33 cellular contexts compared by ENCODE assay signal in genomic region chr21:46180778-46181391, GRCh38. TPM values are rescaled to one million over a fixed set of nuclear protein-coding genes. Genes with fewer than 3 reads are reported as not detected.
DNase-seq lines count a peak whose midpoint lies in the region; ATAC-seq and TF ChIP-seq lines count a peak whose summit lies in the region.
"Had no signal": no experiment of that assay in that cellular context is flagged by ENCODE, and none has a peak within 500 bp of the region (broad histone marks: within the 10 kb centered on the region; RNA-seq: fewer than 3 reads in every experiment).

No MANE protein-coding gene starts in this region.

- H3K4me3 ChIP-seq in breast epithelium (no peak overlapping the region), coronary artery (no peak overlapping the region)
- H3K4me3 ChIP-seq: A549, heart left ventricle, lung, pancreas, transverse colon had no signal

- H2BK12ac ChIP-seq in H9 (ENCODE audit: insufficient read length, low read depth, low read length) = no peak overlapping the region

- no peak overlapping the region for H2AFZ ChIP-seq in H9 (ENCODE audit: low read length)

- H3K27me3 ChIP-seq in breast epithelium (no peaks in the 10 kb centered on the region), H9 (ENCODE audit: insufficient read depth, low read length) (no peaks in the 10 kb centered on the region)
- H3K27me3 ChIP-seq: heart left ventricle, pancreas, transverse colon had no signal

- no peak for ATAC-seq in HG02884 (IDR thresholded peaks at IDR 0.05; ENCODE audit: unreplicated experiment)
- no peak for ATAC-seq in GM19035 (IDR thresholded peaks at IDR 0.05; ENCODE audit: unreplicated experiment)
- ATAC-seq: esophagus mucosa, foreskin keratinocyte, heart left ventricle, pancreas, PC-3 had no signal

- no peak overlapping the region for H3K27ac ChIP-seq in breast epithelium
- H3K27ac ChIP-seq in H9 (ENCODE audit: insufficient read length, low read depth, low read length) = no peak overlapping the region
- H3K27ac ChIP-seq in coronary artery = no peak overlapping the region
- H3K27ac ChIP-seq: A549, foreskin keratinocyte, heart left ventricle, pancreas, transverse colon had no signal

- H3K9me3 ChIP-seq in breast epithelium (peaks cover 0 to 5% of the 10 kb centered on the region in 2 donors), H9 (ENCODE audit: control insufficient read depth, low read depth, low read length) (no peaks in the 10 kb centered on the region)
- H3K9me3 ChIP-seq: pancreas, transverse colon had no signal

- intact Hi-C loops in breast epithelium (cut with DNase I; ENCODE audit: low total_unique reads) (no loop called here), MCF 10A (cut with micrococcal nuclease) (no loop called here), posterior vena cava (cut with DNase I) (no loop called here)

- no peak overlapping the region for H3K4ac ChIP-seq in H9 (ENCODE audit: low read depth, low read length)

- no peak for TF ChIP-seq POLR2A in breast epithelium (IDR thresholded peaks at IDR 0.05)

- H2BK5ac ChIP-seq in H9 (ENCODE audit: insufficient read length, low read length) = no peak overlapping the region

- H4K20me1 ChIP-seq in H9 (ENCODE audit: control insufficient read depth, insufficient read depth, insufficient read length) = no peaks in the 10 kb centered on the region

- H3K4me1 Mint-ChIP-seq in MCF 10A (ENCODE audit: insufficient read depth, unreplicated experiment) (no peaks in the 10 kb centered on the region), H9 (peaks cover 14 to 18% of the 10 kb centered on the region in 2 experiments)
- H3K4me1 Mint-ChIP-seq: central memory CD8-positive, alpha-beta T cell had no signal

- no peak for TF ChIP-seq CTCF in breast epithelium (IDR thresholded peaks at IDR 0.05)
- TF ChIP-seq CTCF in MCF 10A (IDR thresholded peaks at IDR 0.05; ENCODE audit: unreplicated experiment) = no peak
- TF ChIP-seq CTCF in H9 (conservative IDR thresholded peaks at IDR 0.05) = no peak
- no peak for TF ChIP-seq CTCF in coronary artery (IDR thresholded peaks at IDR 0.05)

- H3K27ac Mint-ChIP-seq in MCF 10A (ENCODE audit: low read depth, unreplicated experiment) (no peak overlapping the region), H9 (no peak overlapping the region; a peak in 1 of 7 replicates)
- H3K27ac Mint-ChIP-seq: CD4-positive, CD25-positive, alpha-beta regulatory T cell had no signal

- no peak overlapping the region for H3K23ac ChIP-seq in H9 (ENCODE audit: insufficient read length, low read depth, low read length)

- H3K4me2 ChIP-seq in H9 (ENCODE audit: insufficient read depth, insufficient read length, low read length) = no peak overlapping the region
- H3K4me2 ChIP-seq: A549 had no signal

- no CpG with 5 or more reads among the region's 26 CpGs for WGBS in H9 (ENCODE audit: extremely low coverage, insufficient read length, low lambda C conversion rate)

- H3K18ac ChIP-seq in H9 (ENCODE audit: insufficient read length, low read depth, low read length) = no peak overlapping the region

- H3K9me3 Mint-ChIP-seq in MCF 10A (ENCODE audit: unreplicated experiment) (peaks cover 7% of the 10 kb centered on the region), H9 (peaks cover 9 to 13% of the 10 kb centered on the region in 2 experiments; a peak in 4 of 5 replicates)
- H3K9me3 Mint-ChIP-seq: central memory CD8-positive, alpha-beta T cell had no signal

- no peak overlapping the region for H4K8ac ChIP-seq in H9 (replicated peaks; ENCODE audit: insufficient read length, low read depth, low read length)

- no peak overlapping the region for H3K56ac ChIP-seq in H9 (ENCODE audit: insufficient read length, low read depth, low read length)

- no peak overlapping the region for H2BK20ac ChIP-seq in H9 (ENCODE audit: low read depth, low read length, poor library complexity, severe bottlenecking)

- no TSS peak for BruUV-seq in MCF 10A (replicated peaks; lab: Mats Ljungman, UMichigan)

- no peak overlapping the region; the same call in 1 of the 2 replicates for H3K14ac ChIP-seq in H9 (ENCODE audit: insufficient read depth, low read length)

- H3K27me3 Mint-ChIP-seq in MCF 10A (ENCODE audit: insufficient read depth, unreplicated experiment) = peaks cover 3% of the 10 kb centered on the region
- no peaks in the 10 kb centered on the region for H3K27me3 Mint-ChIP-seq in H9 (ENCODE audit: low read depth)
- H3K27me3 Mint-ChIP-seq: central memory CD8-positive, alpha-beta T cell had no signal

- no peak overlapping the region for H4K5ac ChIP-seq in H9 (ENCODE audit: insufficient read length, low read depth, low read length)

- CTCF ChIA-PET in MCF 10A (lab: Yijun Ruan, JAX) = no interaction called here

- H4K91ac ChIP-seq in H9 (ENCODE audit: insufficient read length, low read depth, low read length) = no peak overlapping the region

- H3K79me2 ChIP-seq in H9 (ENCODE audit: insufficient read depth, low read length) = no peaks in the 10 kb centered on the region; the same call in 1 of the 2 replicates

- H3K4me1 ChIP-seq in breast epithelium = no peaks in the 10 kb centered on the region
- no peaks in the 10 kb centered on the region; the same call in 1 of the 2 replicates for H3K4me1 ChIP-seq in H9 (ENCODE audit: insufficient read depth, low read length)
- H3K4me1 ChIP-seq: A549, foreskin keratinocyte, pancreas had no signal

- H2BK15ac ChIP-seq in H9 (ENCODE audit: low read depth, low read length) = no peak overlapping the region

- H3K36me3 ChIP-seq in breast epithelium = no peaks in the 10 kb centered on the region
- H3K36me3 ChIP-seq: pancreas, transverse colon had no signal

- H3K4me3 Mint-ChIP-seq in MCF 10A (ENCODE audit: unreplicated experiment) (no peak overlapping the region), H9 (no peak overlapping the region)
- H3K4me3 Mint-ChIP-seq: central memory CD8-positive, alpha-beta T cell had no signal

- H2BK120ac ChIP-seq in H9 (ENCODE audit: low read depth, low read length, poor library complexity, severe bottlenecking) = no peak overlapping the region

- no peaks in the 10 kb centered on the region for H3K36me3 Mint-ChIP-seq in MCF 10A (ENCODE audit: insufficient read depth, unreplicated experiment)
- peaks cover 9 to 17% (median 16%) of the 10 kb centered on the region in 3 experiments; a peak in 6 of 7 replicates for H3K36me3 Mint-ChIP-seq in H9 (ENCODE audit: insufficient read depth in 1 of 3, low read depth in 3 of 3)
- H3K36me3 Mint-ChIP-seq: CD4-positive, CD25-positive, alpha-beta regulatory T cell had no signal

- no peak overlapping the region for H3T11ph ChIP-seq in H9 (ENCODE audit: low read length)

- H3K9ac ChIP-seq in H9 (ENCODE audit: extremely low read depth, insufficient read length, low read length) = no peak overlapping the region

- no peak overlapping the region for H2AK5ac ChIP-seq in H9 (ENCODE audit: insufficient read length, low read length)

- H3K79me1 ChIP-seq in H9 (ENCODE audit: insufficient read depth, low read depth, low read length, poor library complexity, severe bottlenecking) = no peaks in the 10 kb centered on the region

- DNase-seq in breast epithelium (ENCODE audit: low spot score in 2 of 2) (peak; percentile 15 to 48), MCF 10A (ENCODE audit: unreplicated experiment) (no peak), H9 (peak; percentile 32), coronary artery (ENCODE audit: low spot score) (peak; percentile 64), posterior vena cava (ENCODE audit: low spot score) (peak; percentile 76), superior temporal gyrus (ENCODE audit: extremely low spot score) (no peak)
- DNase-seq: activated CD4-positive, alpha-beta T cell treated with anti-CD3 and anti-CD28 coated beads for 4 hours; activated CD8-positive, alpha-beta memory T cell treated with anti-CD3 and anti-CD28 coated beads for 24 hours; activated naive CD4-positive, alpha-beta T cell treated with Interleukin-2 at 50 U/mL for 16 hours; activated T-cell treated with anti-CD3 and anti-CD28 coated beads, Interleukin-2, amount 50 U/mL, for 1 hour; AML-193; Calu3; CD4-positive, CD25-positive, alpha-beta regulatory T cell; dermis blood vessel endothelial cell; foreskin keratinocyte; heart left ventricle; NCI-H1417 treated with DMSO at 0.1 percent for 48 hours; NCI-H2029 treated with DMSO at 0.1 percent for 48 hours; NCI-H526 treated with DMSO at 0.1 percent for 48 hours; NK-92 treated with Interleukin-12 subunit alpha and Interleukin-12 subunit beta, amount 100 ng/mL, for 24 hours; PC-3; retina; SHP77; stimulated activated CD4-positive, alpha-beta T cell treated with anti-CD3 and anti-CD28 coated beads, Interleukin-12 subunit alpha, Interleukin-12 subunit beta, amount 100 ng/mL, for 4 hours; stimulated activated CD4-positive, alpha-beta T cell treated with anti-CD3 and anti-CD28 coated beads, Interleukin-2, amount 100 ng/mL, for 48 hours; transverse colon had no signal

- POLR2A ChIA-PET in MCF 10A (lab: Yijun Ruan, JAX) = no interaction called here

- peaks cover 7% of the 10 kb centered on the region for H3K23me2 ChIP-seq in H9 (ENCODE audit: insufficient read length, low read depth, low read length, poor library complexity, severe bottlenecking)

RNA-seq across cellular contexts. Expression of gene SPATC1L, which starts 3.4 kb away (rescaled TPM):
- total RNA-seq in breast epithelium (1 to 10 TPM; 1.6 to 7.0 (median 6.2) TPM), MCF 10A (2022) (10.5 and 11.3 TPM in 2 replicates), H9 (2021) (32.8 and 36.0 TPM in 2 replicates), posterior vena cava (10 to 100 TPM in 1 of 2 donors, 1 to 10 TPM in 1; 8.4 to 10.9 TPM)

RNA-seq across cellular contexts. Expression of gene FTCD, which starts 25.5 kb away (rescaled TPM):
- total RNA-seq in breast epithelium (under 1 TPM in 1 of 3 donors, not detected in 2; 0.59 TPM), MCF 10A (2022) (0.20 TPM in 1 of 2 replicates, not detected in the other), H9 (2021) (6.7 and 6.8 TPM in 2 replicates), posterior vena cava (1 to 10 TPM in 1 of 2 donors, under 1 TPM in 1; 0.29 to 1.2 TPM)
- total RNA-seq: CD4-positive, CD25-positive, alpha-beta regulatory T cell; foreskin keratinocyte; transverse colon had no signal

RNA-seq across cellular contexts. Expression of gene LSS, which starts 47.7 kb away (rescaled TPM):
- 100 to 1,000 TPM in 1 of 3 donors, 10 to 100 TPM in 2; 41.4 to 144 (median 56.4) TPM for total RNA-seq in breast epithelium
- total RNA-seq in MCF 10A (2022) = 45.5 and 47.5 TPM in 2 replicates
- total RNA-seq in H9 (2021) = 68.7 and 69.2 TPM in 2 replicates
- 10 to 100 TPM; 42.5 to 65.0 TPM for total RNA-seq in posterior vena cava

Comparison
In these comparisons a context has a peak if more than half of its experiments do, and no peak if none do; other contexts are left out.
1. DNase-seq: peak in breast epithelium (2 of 2), H9 (single experiment), coronary artery (single experiment) and posterior vena cava (single experiment); none in MCF 10A (single experiment) and superior temporal gyrus (single experiment).